Comparison of ENCODE assay signal across 1 cellular context in genomic region chr13:41060723-41061074, GRCh38.
TF ChIP-seq lines count a peak whose summit lies in the region.

No MANE protein-coding gene starts in this region.

TF ChIP-seq in GM12878, 131 proteins besides CTCF, POLR2A, EP300 and RAD21 (continued from another document):
- TF ChIP-seq YY1 (IDR thresholded peaks at IDR 0.05; ENCODE audit: low read depth, low read length) (0 out of 2 replicates have a peak, but pooled peaks have one; percentile 24), FOXK2 (IDR thresholded peaks at IDR 0.05) (no peak), GABPA (IDR thresholded peaks at IDR 0.05; ENCODE audit: low read depth) (peak; percentile 50; the same call in 1 of the 2 replicates), SREBF2 (IDR thresholded peaks at IDR 0.05; ENCODE audit: low read length) (peak; percentile 92), ASH2L (IDR thresholded peaks at IDR 0.05; ENCODE audit: borderline replicate concordance, low read depth) (peak; percentile 76; the same call in 1 of the 2 replicates), DPF2 (IDR thresholded peaks at IDR 0.05) (0 out of 2 replicates have a peak, but pooled peaks have one; percentile 4), BMI1 (IDR thresholded peaks at IDR 0.05; ENCODE audit: borderline replicate concordance) (0 out of 2 replicates have a peak, but pooled peaks have one; percentile 8), POLR2AphosphoS5 (IDR thresholded peaks at IDR 0.05; ENCODE audit: low read length) (0 out of 2 replicates have a peak, but pooled peaks have one; percentile 21), IKZF2 (IDR thresholded peaks at IDR 0.05) (peak in 1 of 2 experiments; percentile 34; a peak in 1 of 4 replicates), SUPT20H (IDR thresholded peaks at IDR 0.05; ENCODE audit: borderline replicate concordance, control insufficient read depth, low read depth, low read length) (no peak), HDGF (IDR thresholded peaks at IDR 0.05) (no peak), ZNF24 (IDR thresholded peaks at IDR 0.05) (peak; percentile 99), BHLHE40 (IDR thresholded peaks at IDR 0.05; ENCODE audit: borderline replicate concordance in 1 of 2, low read depth in 2 of 2, low read length in 1 of 2) (no peak; a peak in 2 of 4 replicates), ZSCAN29 (IDR thresholded peaks at IDR 0.05) (peak; percentile 76), EGR1 (IDR thresholded peaks at IDR 0.05; ENCODE audit: borderline replicate concordance in 1 of 2, low read depth in 2 of 2, low read length in 2 of 2) (peak; percentile 63 to 97), SPI1 (IDR thresholded peaks at IDR 0.05; ENCODE audit: borderline replicate concordance, insufficient read depth, low read depth, low read length) (peak; percentile 41; the same call in 1 of the 2 replicates), CHD2 (IDR thresholded peaks at IDR 0.05; ENCODE audit: borderline replicate concordance, low read depth, low read length) (no peak), ATF7 (IDR thresholded peaks at IDR 0.05; ENCODE audit: low read depth) (no peak), KDM1A (IDR thresholded peaks at IDR 0.05; ENCODE audit: borderline replicate concordance) (no peak), POU2F2 (IDR thresholded peaks at IDR 0.05; ENCODE audit: borderline replicate concordance, low read depth, low read length) (peak; percentile 39; the same call in 1 of the 3 replicates), TARDBP (IDR thresholded peaks at IDR 0.05; ENCODE audit: borderline replicate concordance) (peak; percentile 93), PBX3 (IDR thresholded peaks at IDR 0.05; ENCODE audit: insufficient replicate concordance, low read depth, low read length) (peak; percentile 4), TAF1 (IDR thresholded peaks at IDR 0.05; ENCODE audit: borderline replicate concordance, low read depth, low read length) (peak; percentile 35; the same call in 1 of the 2 replicates), SMARCA5 (IDR thresholded peaks at IDR 0.05) (peak; percentile 87), EED (IDR thresholded peaks at IDR 0.05; ENCODE audit: low read depth) (peak; percentile 12; the same call in 1 of the 2 replicates), MXI1 (IDR thresholded peaks at IDR 0.05; ENCODE audit: low read depth, low read length) (no peak), CBFB (IDR thresholded peaks at IDR 0.05; ENCODE audit: low read depth) (no peak), TBL1XR1 (IDR thresholded peaks at IDR 0.05; ENCODE audit: low read depth, low read length) (peak; percentile 86; the same call in 1 of the 2 replicates), ZNF207 (IDR thresholded peaks at IDR 0.05; ENCODE audit: borderline replicate concordance) (peak; percentile 27; the same call in 1 of the 2 replicates), IKZF1 (conservative IDR thresholded peaks at IDR 0.05) (no peak; the same call in none of the 2 replicates), CREB1 (IDR thresholded peaks at IDR 0.05; ENCODE audit: low read depth) (no peak)
- TF ChIP-seq, protein P1, sequence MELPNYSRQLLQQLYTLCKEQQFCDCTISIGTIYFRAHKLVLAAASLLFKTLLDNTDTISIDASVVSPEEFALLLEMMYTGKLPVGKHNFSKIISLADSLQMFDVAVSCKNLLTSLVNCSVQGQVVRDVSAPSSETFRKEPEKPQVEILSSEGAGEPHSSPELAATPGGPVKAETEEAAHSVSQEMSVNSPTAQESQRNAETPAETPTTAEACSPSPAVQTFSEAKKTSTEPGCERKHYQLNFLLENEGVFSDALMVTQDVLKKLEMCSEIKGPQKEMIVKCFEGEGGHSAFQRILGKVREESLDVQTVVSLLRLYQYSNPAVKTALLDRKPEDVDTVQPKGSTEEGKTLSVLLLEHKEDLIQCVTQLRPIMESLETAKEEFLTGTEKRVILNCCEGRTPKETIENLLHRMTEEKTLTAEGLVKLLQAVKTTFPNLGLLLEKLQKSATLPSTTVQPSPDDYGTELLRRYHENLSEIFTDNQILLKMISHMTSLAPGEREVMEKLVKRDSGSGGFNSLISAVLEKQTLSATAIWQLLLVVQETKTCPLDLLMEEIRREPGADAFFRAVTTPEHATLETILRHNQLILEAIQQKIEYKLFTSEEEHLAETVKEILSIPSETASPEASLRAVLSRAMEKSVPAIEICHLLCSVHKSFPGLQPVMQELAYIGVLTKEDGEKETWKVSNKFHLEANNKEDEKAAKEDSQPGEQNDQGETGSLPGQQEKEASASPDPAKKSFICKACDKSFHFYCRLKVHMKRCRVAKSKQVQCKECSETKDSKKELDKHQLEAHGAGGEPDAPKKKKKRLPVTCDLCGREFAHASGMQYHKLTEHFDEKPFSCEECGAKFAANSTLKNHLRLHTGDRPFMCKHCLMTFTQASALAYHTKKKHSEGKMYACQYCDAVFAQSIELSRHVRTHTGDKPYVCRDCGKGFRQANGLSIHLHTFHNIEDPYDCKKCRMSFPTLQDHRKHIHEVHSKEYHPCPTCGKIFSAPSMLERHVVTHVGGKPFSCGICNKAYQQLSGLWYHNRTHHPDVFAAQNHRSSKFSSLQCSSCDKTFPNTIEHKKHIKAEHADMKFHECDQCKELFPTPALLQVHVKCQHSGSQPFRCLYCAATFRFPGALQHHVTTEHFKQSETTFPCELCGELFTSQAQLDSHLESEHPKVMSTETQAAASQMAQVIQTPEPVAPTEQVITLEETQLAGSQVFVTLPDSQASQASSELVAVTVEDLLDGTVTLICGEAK (IDR thresholded peaks at IDR 0.05; ENCODE audit: borderline replicate concordance) = peak; percentile 68; the same call in 1 of the 2 replicates
- TF ChIP-seq, protein P2, sequence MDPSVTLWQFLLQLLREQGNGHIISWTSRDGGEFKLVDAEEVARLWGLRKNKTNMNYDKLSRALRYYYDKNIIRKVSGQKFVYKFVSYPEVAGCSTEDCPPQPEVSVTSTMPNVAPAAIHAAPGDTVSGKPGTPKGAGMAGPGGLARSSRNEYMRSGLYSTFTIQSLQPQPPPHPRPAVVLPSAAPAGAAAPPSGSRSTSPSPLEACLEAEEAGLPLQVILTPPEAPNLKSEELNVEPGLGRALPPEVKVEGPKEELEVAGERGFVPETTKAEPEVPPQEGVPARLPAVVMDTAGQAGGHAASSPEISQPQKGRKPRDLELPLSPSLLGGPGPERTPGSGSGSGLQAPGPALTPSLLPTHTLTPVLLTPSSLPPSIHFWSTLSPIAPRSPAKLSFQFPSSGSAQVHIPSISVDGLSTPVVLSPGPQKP (IDR thresholded peaks at IDR 0.05; ENCODE audit: low read depth, low read length) = no peak
